ENCODE assay signal across 1 cellular context in the genomic region with DNA sequence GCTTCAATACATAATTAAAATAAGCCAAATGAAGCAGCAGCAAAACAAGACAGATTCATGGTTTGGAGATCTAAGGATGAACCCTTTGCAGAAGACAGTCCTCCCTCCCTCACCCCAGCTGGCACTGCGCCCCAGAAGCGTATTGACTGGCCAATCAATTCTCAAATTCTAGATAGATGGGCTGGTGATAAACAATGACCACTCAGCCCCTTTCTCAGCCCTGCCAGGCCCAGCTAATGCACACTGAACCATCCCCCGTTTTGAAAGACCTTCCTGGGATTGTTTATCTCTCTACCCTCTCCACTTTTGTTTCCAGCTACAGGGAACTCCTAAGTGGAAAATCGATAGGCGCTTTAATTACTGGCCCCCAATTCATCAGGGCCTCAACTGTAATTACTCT.
TF ChIP-seq lines count a peak whose summit lies in the region.

No MANE protein-coding gene starts in this region.

TF ChIP-seq in GM23338, 12 proteins besides CTCF, POLR2A, EP300 and RAD21 (continued from another document):
- TF ChIP-seq, protein P1, sequence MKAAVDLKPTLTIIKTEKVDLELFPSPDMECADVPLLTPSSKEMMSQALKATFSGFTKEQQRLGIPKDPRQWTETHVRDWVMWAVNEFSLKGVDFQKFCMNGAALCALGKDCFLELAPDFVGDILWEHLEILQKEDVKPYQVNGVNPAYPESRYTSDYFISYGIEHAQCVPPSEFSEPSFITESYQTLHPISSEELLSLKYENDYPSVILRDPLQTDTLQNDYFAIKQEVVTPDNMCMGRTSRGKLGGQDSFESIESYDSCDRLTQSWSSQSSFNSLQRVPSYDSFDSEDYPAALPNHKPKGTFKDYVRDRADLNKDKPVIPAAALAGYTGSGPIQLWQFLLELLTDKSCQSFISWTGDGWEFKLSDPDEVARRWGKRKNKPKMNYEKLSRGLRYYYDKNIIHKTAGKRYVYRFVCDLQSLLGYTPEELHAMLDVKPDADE (IDR thresholded peaks at IDR 0.05) = no peak
- TF ChIP-seq ZNF331 (CRISPR knock-in tag; IDR thresholded peaks at IDR 0.05; ENCODE audit: low read depth) (no peak), EZH2phosphoT487 (IDR thresholded peaks at IDR 0.05; ENCODE audit: unreplicated experiment) (no peak), JUNB (IDR thresholded peaks at IDR 0.05; ENCODE audit: unreplicated experiment) (no peak), CREB1 (CRISPR knock-in tag; IDR thresholded peaks at IDR 0.05; ENCODE audit: low read depth) (no peak), NANOG (IDR thresholded peaks at IDR 0.05; ENCODE audit: borderline replicate concordance) (no peak), EZH2 (IDR thresholded peaks at IDR 0.05; ENCODE audit: low read depth, unreplicated experiment) (no peak), STAT1 (IDR thresholded peaks at IDR 0.05; ENCODE audit: unreplicated experiment) (no peak)
- TF ChIP-seq, protein P2, sequence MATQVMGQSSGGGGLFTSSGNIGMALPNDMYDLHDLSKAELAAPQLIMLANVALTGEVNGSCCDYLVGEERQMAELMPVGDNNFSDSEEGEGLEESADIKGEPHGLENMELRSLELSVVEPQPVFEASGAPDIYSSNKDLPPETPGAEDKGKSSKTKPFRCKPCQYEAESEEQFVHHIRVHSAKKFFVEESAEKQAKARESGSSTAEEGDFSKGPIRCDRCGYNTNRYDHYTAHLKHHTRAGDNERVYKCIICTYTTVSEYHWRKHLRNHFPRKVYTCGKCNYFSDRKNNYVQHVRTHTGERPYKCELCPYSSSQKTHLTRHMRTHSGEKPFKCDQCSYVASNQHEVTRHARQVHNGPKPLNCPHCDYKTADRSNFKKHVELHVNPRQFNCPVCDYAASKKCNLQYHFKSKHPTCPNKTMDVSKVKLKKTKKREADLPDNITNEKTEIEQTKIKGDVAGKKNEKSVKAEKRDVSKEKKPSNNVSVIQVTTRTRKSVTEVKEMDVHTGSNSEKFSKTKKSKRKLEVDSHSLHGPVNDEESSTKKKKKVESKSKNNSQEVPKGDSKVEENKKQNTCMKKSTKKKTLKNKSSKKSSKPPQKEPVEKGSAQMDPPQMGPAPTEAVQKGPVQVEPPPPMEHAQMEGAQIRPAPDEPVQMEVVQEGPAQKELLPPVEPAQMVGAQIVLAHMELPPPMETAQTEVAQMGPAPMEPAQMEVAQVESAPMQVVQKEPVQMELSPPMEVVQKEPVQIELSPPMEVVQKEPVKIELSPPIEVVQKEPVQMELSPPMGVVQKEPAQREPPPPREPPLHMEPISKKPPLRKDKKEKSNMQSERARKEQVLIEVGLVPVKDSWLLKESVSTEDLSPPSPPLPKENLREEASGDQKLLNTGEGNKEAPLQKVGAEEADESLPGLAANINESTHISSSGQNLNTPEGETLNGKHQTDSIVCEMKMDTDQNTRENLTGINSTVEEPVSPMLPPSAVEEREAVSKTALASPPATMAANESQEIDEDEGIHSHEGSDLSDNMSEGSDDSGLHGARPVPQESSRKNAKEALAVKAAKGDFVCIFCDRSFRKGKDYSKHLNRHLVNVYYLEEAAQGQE (IDR thresholded peaks at IDR 0.05; ENCODE audit: unreplicated experiment) = no peak
